21 cellular contexts compared by ENCODE assay signal in the genomic region with DNA sequence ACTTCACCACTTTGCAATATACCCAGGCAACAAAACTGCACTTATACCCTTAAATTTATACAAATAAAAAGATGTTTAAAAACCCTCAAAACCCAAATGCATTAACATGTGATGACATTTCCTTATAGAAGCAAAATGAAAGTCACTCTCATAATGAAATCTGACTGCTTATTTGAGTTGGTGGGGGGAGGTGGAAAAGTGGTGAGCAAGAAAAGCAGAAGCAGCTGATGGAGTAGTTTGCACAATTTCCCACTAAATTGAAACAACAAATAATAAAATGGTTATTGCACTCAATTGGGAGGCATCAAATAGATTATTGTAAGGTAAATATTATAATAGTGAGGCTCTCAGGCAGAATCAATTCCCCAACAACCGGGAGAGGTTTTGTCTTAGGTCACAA. TPM values are rescaled to one million over a fixed set of nuclear protein-coding genes. Genes with fewer than 3 reads are reported as not detected.
"Had no signal": no experiment of that assay in that cellular context is flagged by ENCODE, and none has a peak within 500 bp of the region (broad histone marks: within the 10 kb centered on the region; RNA-seq: fewer than 3 reads in every experiment).

No MANE protein-coding gene starts in this region.

- H3K27ac Mint-ChIP-seq: activated CD4-positive, alpha-beta T cell treated with anti-CD3 and anti-CD28 coated beads, Interleukin-2, amount 10 ng/mL, durations not matched to agents 7 days and 5 days; activated CD8-positive, alpha-beta memory T cell treated with anti-CD3 and anti-CD28 coated beads, Interleukin-2, amount 10 ng/mL, durations not matched to agents 7 days and 5 days; activated CD8-positive, alpha-beta T cell treated with anti-CD3 and anti-CD28 coated beads for 36 hours; activated naive CD4-positive, alpha-beta T cell treated with anti-CD3 and anti-CD28 coated beads, Interleukin-2, amount 10 ng/mL, durations not matched to agents 7 days and 5 days; nephron had no signal

- H3K4me1 Mint-ChIP-seq: activated CD4-positive, alpha-beta T cell treated with anti-CD3 and anti-CD28 coated beads, Interleukin-2, amount 10 ng/mL, durations not matched to agents 7 days and 5 days; activated CD8-positive, alpha-beta memory T cell treated with anti-CD3 and anti-CD28 coated beads, Interleukin-2, amount 10 ng/mL, durations not matched to agents 7 days and 5 days; nephron had no signal

- ATAC-seq: activated CD8-positive, alpha-beta memory T cell treated with anti-CD3 and anti-CD28 coated beads, Interleukin-2, amount 10 ng/mL, durations not matched to agents 7 days and 5 days; activated CD8-positive, alpha-beta T cell treated with anti-CD3 and anti-CD28 coated beads for 36 hours; gastrocnemius medialis; left ventricle myocardium superior; right cardiac atrium; stimulated activated naive CD8-positive, alpha-beta T cell treated with anti-CD3 and anti-CD28 coated beads, Interleukin-15, Interleukin-2, amounts not matched to agents 100 U/mL and 50 U/mL, for 24 hours had no signal

- H3K9me3 Mint-ChIP-seq: activated CD8-positive, alpha-beta T cell treated with anti-CD3 and anti-CD28 coated beads for 36 hours had no signal

- H3K4me3 Mint-ChIP-seq: activated CD4-positive, alpha-beta T cell treated with anti-CD3 and anti-CD28 coated beads, Interleukin-2, amount 10 ng/mL, durations not matched to agents 7 days and 5 days; activated CD8-positive, alpha-beta memory T cell treated with anti-CD3 and anti-CD28 coated beads, Interleukin-2, amount 10 ng/mL, durations not matched to agents 7 days and 5 days; activated CD8-positive, alpha-beta T cell treated with anti-CD3 and anti-CD28 coated beads for 36 hours; activated naive CD4-positive, alpha-beta T cell treated with anti-CD3 and anti-CD28 coated beads, Interleukin-2, amount 10 ng/mL, durations not matched to agents 7 days and 5 days; nephron had no signal

- H3K27me3 Mint-ChIP-seq: activated CD4-positive, alpha-beta T cell treated with anti-CD3 and anti-CD28 coated beads, Interleukin-2, amount 10 ng/mL, durations not matched to agents 7 days and 5 days; activated CD8-positive, alpha-beta T cell treated with anti-CD3 and anti-CD28 coated beads for 36 hours; activated naive CD4-positive, alpha-beta T cell treated with anti-CD3 and anti-CD28 coated beads, Interleukin-2, amount 10 ng/mL, durations not matched to agents 7 days and 5 days had no signal

- DNase-seq: activated CD4-positive, alpha-beta T cell treated with anti-CD3 and anti-CD28 coated beads, Interleukin-2, amount 10 ng/mL, durations not matched to agents 7 days and 5 days; activated CD4-positive, CD25-positive, alpha-beta regulatory T cell treated with anti-CD3 and anti-CD28 coated beads, Interleukin-2, amount 50 U/mL, for 72 hours; activated CD8-positive, alpha-beta memory T cell treated with anti-CD3 and anti-CD28 coated beads, Interleukin-2, amount 10 ng/mL, durations not matched to agents 7 days and 5 days; activated CD8-positive, alpha-beta T cell treated with anti-CD3 and anti-CD28 coated beads for 36 hours; activated effector memory CD4-positive, alpha-beta T cell treated with anti-CD3 and anti-CD28 coated beads, Interleukin-2, amount 50 U/mL, for 16 hours; activated naive CD4-positive, alpha-beta T cell treated with anti-CD3 and anti-CD28 coated beads, Interleukin-2, amount 10 ng/mL, durations not matched to agents 7 days and 5 days; activated T-cell treated with anti-CD3 and anti-CD28 coated beads for 4 hours; amygdala; cerebellar nuclear complex; esophagus squamous epithelium; gastrocnemius medialis; left ventricle myocardium superior; mammary epithelial cell; nucleus accumbens; right cardiac atrium; stimulated activated CD4-positive, alpha-beta T cell treated with anti-CD3 and anti-CD28 coated beads, Interleukin-4, amount 100 ng/mL, for 4 hours; stimulated activated naive CD8-positive, alpha-beta T cell treated with anti-CD3 and anti-CD28 coated beads, Interleukin-15, Interleukin-2, amounts not matched to agents 100 U/mL and 50 U/mL, for 24 hours had no signal

- H3K36me3 Mint-ChIP-seq: activated CD8-positive, alpha-beta memory T cell treated with anti-CD3 and anti-CD28 coated beads, Interleukin-2, amount 10 ng/mL, durations not matched to agents 7 days and 5 days; activated naive CD4-positive, alpha-beta T cell treated with anti-CD3 and anti-CD28 coated beads, Interleukin-2, amount 10 ng/mL, durations not matched to agents 7 days and 5 days had no signal

RNA-seq across cellular contexts. Expression of gene GADL1, which starts 54.0 kb away (rescaled TPM):
- total RNA-seq: activated CD4-positive, alpha-beta T cell treated with anti-CD3 and anti-CD28 coated beads, Interleukin-2, amount 10 ng/mL, durations not matched to agents 7 days and 5 days; activated CD8-positive, alpha-beta memory T cell treated with anti-CD3 and anti-CD28 coated beads, Interleukin-2, amount 10 ng/mL, durations not matched to agents 7 days and 5 days; activated CD8-positive, alpha-beta T cell treated with anti-CD3 and anti-CD28 coated beads for 36 hours; bronchial epithelial cell; esophagus squamous epithelium; left ventricle myocardium superior; mammary epithelial cell; pulmonary artery endothelial cell; right cardiac atrium; subcutaneous adipose tissue had no signal
